Comparison of ENCODE assay signal across 22 cellular contexts in genomic region chr12:39332661-39333175, GRCh38.
A peak's percentile ranks its signal among the peaks of the same experiment; 100 is the strongest.
DNase-seq lines count a peak whose midpoint lies in the region; ATAC-seq, FAIRE-seq and TF ChIP-seq lines count a peak whose summit lies in the region.
"Had no signal": no experiment of that assay in that cellular context is flagged by ENCODE, and none has a peak within 500 bp of the region (broad histone marks: within the 10 kb centered on the region; RNA-seq: fewer than 3 reads in every experiment).

No MANE protein-coding gene starts in this region.

- no peak for DNase-seq in T-helper 2 cell treated with Interferon-gamma antibody and Interleukin-4, amounts not matched to agents 5 μg/mL and 100 μg/mL, for 36 hours (ENCODE audit: low spot score)
- DNase-seq in T-helper 2 cell (no peak), PC-3 (no peak), GM12878 (ENCODE audit: low read depth, low spot score) (no peak), type B pancreatic cell (ENCODE audit: extremely low spot score, unreplicated experiment) (no peak), GM19238 (ENCODE audit: insufficient read length, low spot score) (no peak), LoVo (ENCODE audit: low spot score) (no peak)
- DNase-seq in natural killer cell treated with Interleukin-12 subunit alpha and Interleukin-12 subunit beta and Interleukin-15 and Interleukin-18, amount 100 ng/mL, for 72 hours (ENCODE audit: low spot score) = no peak
- DNase-seq: HFFc6, KBM-7, MV-4-11, NCI-H1694 treated with DMSO at 0.1 percent for 48 hours, NCI-H2107, NCI-H2227 treated with DMSO at 0.1 percent for 48 hours, NCI-H510A treated with DMSO at 0.1 percent for 48 hours, NCI-H774, OCI-M1, SHP77 had no signal

- POLR2A ChIA-PET in PC-3 (lab: Charles Lee; ENCODE audit: unreplicated experiment) (no interaction called here), GM12878 (lab: Charles Lee) (no interaction called here)

- SMC1A ChIA-PET in GM12878 (lab: Charles Lee; ENCODE audit: uncharacterized antibody, unreplicated experiment) = interaction anchor here (0.8 to 1.9 kb wide), 4 partner anchors 10 to 40 kb away, joined by 3 to 4 read pairs (median 3); no protein-coding TSS in a partner anchor

- no peak overlapping the region for H3K4me2 ChIP-seq in PC-3 (ENCODE audit: low read length)
- H3K4me2 ChIP-seq in GM12878 (ENCODE audit: control insufficient read depth, insufficient read depth) = no peak overlapping the region

- H3K4me1 Mint-ChIP-seq in T-helper 2 cell treated with Interferon-gamma antibody and Interleukin-4, amounts not matched to agents 5 μg/mL and 100 μg/mL, for 36 hours (ENCODE audit: low read depth) = peaks cover 19% of the 10 kb centered on the region
- H3K4me1 Mint-ChIP-seq in natural killer cell treated with Interleukin-12 subunit alpha and Interleukin-12 subunit beta and Interleukin-15 and Interleukin-18, amount 100 ng/mL, for 72 hours (ENCODE audit: low read depth in 2 of 2) = peaks cover 18% of the 10 kb centered on the region in 2 donors
- H3K4me1 Mint-ChIP-seq in type B pancreatic cell (ENCODE audit: unreplicated experiment) = peaks cover 6% of the 10 kb centered on the region

- RAD21 ChIA-PET in GM12878 (lab: Charles Lee; ENCODE audit: unreplicated experiment) = no interaction called here

- FAIRE-seq in GM12878 (lab: Jason Lieb, UNC) = no peak
- FAIRE-seq: GM12892, GM18507, H54 had no signal

- H3K36me3 ChIP-seq in PC-3 (ENCODE audit: low read depth, low read length) (peaks cover 24% of the 10 kb centered on the region), GM12878 (ENCODE audit: control insufficient read depth in 2 of 2, insufficient read depth in 2 of 2, low read length in 1 of 2) (peaks cover 2 to 4% of the 10 kb centered on the region in 2 experiments; a peak in 2 of 4 replicates)

- 95% methylated on average over 12 of the region's 12 CpGs for WGBS in GM12878 (ENCODE audit: insufficient coverage, insufficient replicate concordance, low lambda C conversion rate, missing lambda C conversion rate)

- TF ChIP-seq CTCF in PC-3 (conservative IDR thresholded peaks at IDR 0.05; ENCODE audit: low read depth, low read length) (no peak), GM12878 (IDR thresholded peaks at IDR 0.05 in 2 of 3, conservative IDR thresholded peaks at IDR 0.05 in 1 of 3; ENCODE audit: control insufficient read depth in 2 of 3, extremely low read depth in 1 of 3, insufficient read depth in 1 of 3, low read depth in 3 of 3, low read length in 3 of 3) (no peak), type B pancreatic cell (conservative IDR thresholded peaks at IDR 0.05) (no peak)

- H3F3A ChIP-seq in PC-3 (ENCODE audit: low read length, unreplicated experiment) = no peaks in the 10 kb centered on the region

- H4K20me1 ChIP-seq in PC-3 (ENCODE audit: low read length) (no peaks in the 10 kb centered on the region), GM12878 (ENCODE audit: control insufficient read depth, insufficient read depth) (no peaks in the 10 kb centered on the region)

- H3K36me3 Mint-ChIP-seq in T-helper 2 cell treated with Interferon-gamma antibody and Interleukin-4, amounts not matched to agents 5 μg/mL and 100 μg/mL, for 36 hours (ENCODE audit: low read depth) = peaks cover 30% of the 10 kb centered on the region
- H3K36me3 Mint-ChIP-seq in natural killer cell treated with Interleukin-12 subunit alpha and Interleukin-12 subunit beta and Interleukin-15 and Interleukin-18, amount 100 ng/mL, for 72 hours = peaks cover 19% of the 10 kb centered on the region
- peaks cover 16% of the 10 kb centered on the region for H3K36me3 Mint-ChIP-seq in type B pancreatic cell

- no peaks in the 10 kb centered on the region for H3K27me3 Mint-ChIP-seq in T-helper 2 cell treated with Interferon-gamma antibody and Interleukin-4, amounts not matched to agents 5 μg/mL and 100 μg/mL, for 36 hours (ENCODE audit: low read depth)
- H3K27me3 Mint-ChIP-seq in natural killer cell treated with Interleukin-12 subunit alpha and Interleukin-12 subunit beta and Interleukin-15 and Interleukin-18, amount 100 ng/mL, for 72 hours = no peaks in the 10 kb centered on the region
- no peaks in the 10 kb centered on the region for H3K27me3 Mint-ChIP-seq in type B pancreatic cell

- BruUV-seq in PC-3 (replicated peaks; lab: Mats Ljungman, UMichigan) (TSS peak; percentile 27), GM12878 (replicated peaks; lab: Mats Ljungman, UMichigan) (TSS peak; percentile 24)

- H3K27ac ChIP-seq in PC-3 (ENCODE audit: low read length) (no peak overlapping the region), GM12878 (ENCODE audit: control insufficient read depth, insufficient read depth) (no peak overlapping the region)
- H3K27ac ChIP-seq: 22Rv1 had no signal

- in situ Hi-C loops in GM12878 (cut with MboI) = loop anchor here (25.0 kb wide), 1 partner anchor 105 kb away; the partner anchor contains the start of gene KIF21A

- H3K27ac Mint-ChIP-seq in T-helper 2 cell treated with Interferon-gamma antibody and Interleukin-4, amounts not matched to agents 5 μg/mL and 100 μg/mL, for 36 hours = peak overlapping the region; percentile 85
- peak overlapping the region; percentile 48 to 68 for H3K27ac Mint-ChIP-seq in natural killer cell treated with Interleukin-12 subunit alpha and Interleukin-12 subunit beta and Interleukin-15 and Interleukin-18, amount 100 ng/mL, for 72 hours
- no peak overlapping the region for H3K27ac Mint-ChIP-seq in type B pancreatic cell
- H3K27ac Mint-ChIP-seq: HFFc6 had no signal

- H3K9ac ChIP-seq in PC-3 (ENCODE audit: low read length) (no peak overlapping the region), GM12878 (ENCODE audit: control insufficient read depth, insufficient read depth, low read length) (no peak overlapping the region)

- H2AFZ ChIP-seq in PC-3 (ENCODE audit: low read length) (no peak overlapping the region), GM12878 (ENCODE audit: control insufficient read depth, low read depth, low read length) (no peak overlapping the region)

- H3K4me3 Mint-ChIP-seq in T-helper 2 cell treated with Interferon-gamma antibody and Interleukin-4, amounts not matched to agents 5 μg/mL and 100 μg/mL, for 36 hours = peak overlapping the region; percentile 45
- peak overlapping the region; percentile 34 for H3K4me3 Mint-ChIP-seq in natural killer cell treated with Interleukin-12 subunit alpha and Interleukin-12 subunit beta and Interleukin-15 and Interleukin-18, amount 100 ng/mL, for 72 hours
- H3K4me3 Mint-ChIP-seq in type B pancreatic cell = no peak overlapping the region
- H3K4me3 Mint-ChIP-seq: HFFc6 had no signal

- H3K4me1 ChIP-seq in PC-3 (ENCODE audit: insufficient read depth, low read length) = peaks cover 5% of the 10 kb centered on the region; the same call in 1 of the 2 replicates
- H3K4me1 ChIP-seq in GM12878 (ENCODE audit: control insufficient read depth, insufficient read depth, low read length) = no peaks in the 10 kb centered on the region

- no peak for TF ChIP-seq RAD21 in GM12878 (IDR thresholded peaks at IDR 0.05; ENCODE audit: insufficient read depth, low read depth, low read length)

- TF ChIP-seq EP300 in GM12878 (IDR thresholded peaks at IDR 0.05; ENCODE audit: borderline replicate concordance in 1 of 2, control insufficient read depth in 1 of 2, low read depth in 2 of 2, low read length in 2 of 2) = no peak

- H3K9me2 ChIP-seq in PC-3 (replicated peaks; ENCODE audit: low read length) = no peaks in the 10 kb centered on the region

- H3K4me3 ChIP-seq in PC-3 (ENCODE audit: low read length) (no peak overlapping the region), GM12878 (no peak overlapping the region)

- TF ChIP-seq POLR2A in GM12878 (IDR thresholded peaks at IDR 0.05; ENCODE audit: low read depth, low read length) = no peak

- ATAC-seq in PC-3 (no peak), GM12878 (no peak)
- ATAC-seq in natural killer cell treated with Interleukin-12 subunit alpha and Interleukin-12 subunit beta and Interleukin-15 and Interleukin-18, amount 100 ng/mL, for 72 hours = no peak

- H3K79me2 ChIP-seq in PC-3 (ENCODE audit: low read length) = no peaks in the 10 kb centered on the region
- H3K79me2 ChIP-seq in GM12878 (ENCODE audit: control insufficient read depth, insufficient read depth, low read length) = no peaks in the 10 kb centered on the region

- intact Hi-C loops in PC-3 (cut with micrococcal nuclease) = no loop called here
- intact Hi-C loops in GM12878 (cut with micrococcal nuclease; ENCODE audit: unreplicated experiment) = no loop called here

- CTCF ChIA-PET in PC-3 (lab: Charles Lee) = no interaction called here
- CTCF ChIA-PET in GM12878 (lab: Yijun Ruan, JAX) = interaction anchor here (0.9 to 1.4 kb wide), 4 partner anchors 9 to 359 kb away, joined by 3 to 4 read pairs (median 3); no protein-coding TSS in a partner anchor

- no peaks in the 10 kb centered on the region for H3K27me3 ChIP-seq in PC-3 (ENCODE audit: low read length)
- no peaks in the 10 kb centered on the region for H3K27me3 ChIP-seq in GM12878 (replicated peaks in 1 of 2; ENCODE audit: control insufficient read depth in 2 of 2, insufficient read depth in 2 of 2, low read length in 1 of 2)

- peaks cover 6% of the 10 kb centered on the region for H3K9me3 Mint-ChIP-seq in T-helper 2 cell treated with Interferon-gamma antibody and Interleukin-4, amounts not matched to agents 5 μg/mL and 100 μg/mL, for 36 hours
- H3K9me3 Mint-ChIP-seq in natural killer cell treated with Interleukin-12 subunit alpha and Interleukin-12 subunit beta and Interleukin-15 and Interleukin-18, amount 100 ng/mL, for 72 hours = no peaks in the 10 kb centered on the region
- no peaks in the 10 kb centered on the region for H3K9me3 Mint-ChIP-seq in type B pancreatic cell
- H3K9me3 Mint-ChIP-seq: HFFc6 had no signal

- H3K9me3 ChIP-seq in PC-3 (ENCODE audit: low read length) (no peaks in the 10 kb centered on the region), GM12878 (replicated peaks; ENCODE audit: control insufficient read depth, insufficient read depth, low read length) (no peaks in the 10 kb centered on the region)

TF ChIP-seq in GM12878, 131 proteins besides CTCF, POLR2A, EP300 and RAD21:
- TF ChIP-seq IRF4 (IDR thresholded peaks at IDR 0.05; ENCODE audit: low read depth, low read length) = no peak
- TF ChIP-seq KDM1A (IDR thresholded peaks at IDR 0.05; ENCODE audit: borderline replicate concordance) = no peak
- no peak for TF ChIP-seq SUPT20H (IDR thresholded peaks at IDR 0.05; ENCODE audit: borderline replicate concordance, control insufficient read depth, low read depth, low read length)
- TF ChIP-seq ZNF622 (IDR thresholded peaks at IDR 0.05) = no peak
